ENCODE assay signal across 8 cellular contexts in the genomic region with DNA sequence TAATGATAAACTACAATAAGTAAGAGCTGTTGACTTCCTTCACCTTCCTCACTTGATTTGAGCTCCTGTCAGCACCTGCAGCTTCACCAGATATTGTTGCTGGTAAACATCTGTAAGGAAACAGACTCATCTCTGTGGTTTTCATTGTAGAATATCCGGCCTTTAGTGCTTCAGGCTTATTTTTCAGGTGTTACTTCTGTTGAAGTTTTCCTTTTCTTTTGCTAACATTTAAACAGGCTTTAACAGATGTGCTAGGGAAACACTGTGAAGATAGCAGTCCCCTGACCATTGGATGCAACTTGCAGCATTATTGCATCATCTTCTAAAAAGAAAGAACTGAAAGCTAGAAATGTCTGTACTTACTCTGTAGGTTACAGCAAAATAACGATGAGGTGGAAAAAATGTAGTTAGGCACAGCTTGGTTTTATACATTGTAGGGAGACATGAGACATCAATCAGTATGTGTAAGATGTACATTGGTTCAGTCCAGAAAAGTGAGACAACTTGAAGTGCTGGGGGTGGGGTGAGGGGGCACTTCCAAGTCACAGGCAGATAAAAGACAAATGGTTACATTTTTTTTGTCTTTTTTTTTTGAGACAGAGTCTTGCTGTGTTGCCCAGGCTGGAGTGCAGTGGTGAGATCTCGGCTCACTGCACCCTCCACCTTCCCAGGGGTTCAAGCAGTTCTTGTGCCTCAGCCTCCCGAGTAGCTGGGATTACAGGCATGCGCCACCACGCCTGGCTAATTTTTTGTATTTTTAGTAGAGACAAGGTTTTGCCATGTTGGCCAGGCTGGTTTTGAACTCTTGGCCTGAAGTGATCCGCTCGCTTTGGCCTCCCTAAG. TPM values are rescaled to one million over a fixed set of nuclear protein-coding genes. Genes with fewer than 3 reads are reported as not detected.
DNase-seq lines count a peak whose midpoint lies in the region; ATAC-seq and TF ChIP-seq lines count a peak whose summit lies in the region.

No MANE protein-coding gene starts in this region.

- POLR2A ChIA-PET in RWPE1 (lab: Yijun Ruan, JAX; ENCODE audit: low non-redundant PET), result interaction anchor here (1.1 kb wide), 1 partner anchor 75 kb away, joined by 3 read pairs; no protein-coding TSS in a partner anchor

- WGBS in spleen, 5 donors, result 68 to 77% (median 74%) methylated on average over 8 of the region's 8 CpGs

- TF ChIP-seq CTCF in right atrium auricular region (IDR thresholded peaks at IDR 0.05), result no peak
- TF ChIP-seq CTCF in RWPE1 (conservative IDR thresholded peaks at IDR 0.05; ENCODE audit: low read depth), result no peak
- no peak for TF ChIP-seq CTCF in spleen (IDR thresholded peaks at IDR 0.05 in 8 of 11, conservative IDR thresholded peaks at IDR 0.05 in 3 of 11)
- no peak for TF ChIP-seq CTCF in dorsolateral prefrontal cortex (IDR thresholded peaks at IDR 0.05 in 54 of 56, conservative IDR thresholded peaks at IDR 0.05 in 2 of 56; ENCODE audit: low read depth in 1 of 56, partially characterized antibody in 56 of 56)

- H3K9me3 ChIP-seq in right atrium auricular region (no peaks in the 10 kb centered on the region), spleen (no peaks in the 10 kb centered on the region)
- no peaks in the 10 kb centered on the region for H3K9me3 ChIP-seq in effector memory CD4-positive, alpha-beta T cell (ENCODE audit: control insufficient read depth, low read length)

- H3K36me3 ChIP-seq in right atrium auricular region (peaks cover 41% of the 10 kb centered on the region), spleen (peaks cover 0 to 75% (median 30%) of the 10 kb centered on the region in 6 donors)
- peaks cover 16% of the 10 kb centered on the region for H3K36me3 ChIP-seq in effector memory CD4-positive, alpha-beta T cell (ENCODE audit: control insufficient read depth, insufficient read depth, low read length)

- intact Hi-C loops in Right ventricle myocardium superior (cut with DNase I), result no loop called here
- intact Hi-C loops in spleen (cut with DNase I; ENCODE audit: low total_unique reads), result no loop called here
- intact Hi-C loops in dorsolateral prefrontal cortex (cut with DNase I), result no loop called here

- H3K27me3 ChIP-seq in right atrium auricular region (no peaks in the 10 kb centered on the region), spleen (replicated peaks in 1 of 7) (no peaks in the 10 kb centered on the region), dorsolateral prefrontal cortex (no peaks in the 10 kb centered on the region)
- no peaks in the 10 kb centered on the region for H3K27me3 ChIP-seq in effector memory CD4-positive, alpha-beta T cell (replicated peaks; ENCODE audit: control insufficient read depth, insufficient read depth, low read length, poor library complexity, severe bottlenecking)

- H3K27ac ChIP-seq in right atrium auricular region (no peak overlapping the region), RWPE1 (peak overlapping the region; percentile 100), spleen (peak overlapping the region; percentile 36 to 100 (median 79)), dorsolateral prefrontal cortex (peak overlapping the region in 16 of 59 donors; percentile 1 to 59 (median 24))
- H3K27ac ChIP-seq in effector memory CD4-positive, alpha-beta T cell (ENCODE audit: insufficient read depth, low read length, poor library complexity, severe bottlenecking), result peak overlapping the region; percentile 71

- DNase-seq in Right ventricle myocardium superior (no peak), right atrium auricular region (ENCODE audit: low spot score) (no peak), RWPE1 (ENCODE audit: low spot score) (peak; percentile 5), spleen (no peak), COLO668 (lab: John Stamatoyannopoulos, UW; ENCODE audit: unreplicated experiment) (no peak), dorsolateral prefrontal cortex (no peak)
- DNase-seq in effector memory CD4-positive, alpha-beta T cell, result peak; percentile 18 to 38 (median 33)

- no peak overlapping the region for H3K4me3 ChIP-seq in right atrium auricular region
- H3K4me3 ChIP-seq in effector memory CD4-positive, alpha-beta T cell (ENCODE audit: insufficient read depth, low read depth, low read length, poor library complexity, severe bottlenecking), result no peak overlapping the region
- H3K4me3 ChIP-seq in spleen, result peak overlapping the region in 1 of 8 donors; percentile 33
- no peak overlapping the region for H3K4me3 ChIP-seq in dorsolateral prefrontal cortex

- TF ChIP-seq POLR2A in spleen (IDR thresholded peaks at IDR 0.05), result no peak

- CTCF ChIA-PET in RWPE1 (lab: Yijun Ruan, JAX), result no interaction called here

- ATAC-seq in Right ventricle myocardium superior (ENCODE audit: poor library complexity), result peak; percentile 55
- peak; percentile 80 for ATAC-seq in HG02981 (IDR thresholded peaks at IDR 0.05; ENCODE audit: unreplicated experiment)

- peaks cover 0 to 17% of the 10 kb centered on the region in 2 donors for H3K4me1 ChIP-seq in right atrium auricular region
- H3K4me1 ChIP-seq in effector memory CD4-positive, alpha-beta T cell (ENCODE audit: control insufficient read depth, insufficient read depth, low read length, poor library complexity, severe bottlenecking), result peaks cover 53% of the 10 kb centered on the region
- peaks cover 54 to 82% (median 77%) of the 10 kb centered on the region in 6 donors for H3K4me1 ChIP-seq in spleen

RNA-seq across cellular contexts. Expression of gene EDEM1, which starts 10.2 kb away (rescaled TPM):
- total RNA-seq in Right ventricle myocardium superior (7.4 TPM), right atrium auricular region (10 to 100 TPM in 1 of 2 donors, 1 to 10 TPM in 1; 8.1 to 11.2 TPM), spleen (100 to 1,000 TPM in 1 of 7 donors, 10 to 100 TPM in 6; 69.0 to 174 (median 76.4) TPM), dorsolateral prefrontal cortex (10 to 100 TPM; 12.6 to 36.0 (median 23.0) TPM)
- 10 to 100 TPM in 2 of 3 donors, 1 to 10 TPM in 1; 8.4 to 12.2 (median 11.7) TPM for polyA plus RNA-seq in spleen

Comparison
In these comparisons a context has a peak if more than half of its experiments do, and no peak if none do; other contexts are left out.
1. DNase-seq: peak in RWPE1 (single experiment) and effector memory CD4-positive, alpha-beta T cell (3 of 3); none in Right ventricle myocardium superior (single experiment), right atrium auricular region (single experiment), spleen (single experiment), COLO668 (single experiment) and dorsolateral prefrontal cortex (0 of 10).
2. H3K27ac ChIP-seq: peak in RWPE1 (single experiment), effector memory CD4-positive, alpha-beta T cell (single experiment) and spleen (8 of 8); none in right atrium auricular region (0 of 2).